ENCODE assay signal across 1 cellular context in genomic region chr11:131408011-131408640, GRCh38.
TF ChIP-seq lines count a peak whose summit lies in the region.

No MANE protein-coding gene starts in this region.

TF ChIP-seq in HepG2, 621 proteins besides CTCF, POLR2A, EP300 and RAD21 (continued from another document):
- TF ChIP-seq ZBTB40 (IDR thresholded peaks at IDR 0.05) = no peak
- no peak for TF ChIP-seq ZBTB40 (CRISPR knock-in tag; IDR thresholded peaks at IDR 0.05)
- TF ChIP-seq SNAI1 (CRISPR knock-in tag; IDR thresholded peaks at IDR 0.05; ENCODE audit: borderline replicate concordance) = no peak
- peak; percentile 94 for TF ChIP-seq MAFF (IDR thresholded peaks at IDR 0.05; ENCODE audit: low read depth, low read length)
- peak; percentile 56 for TF ChIP-seq STAG1 (CRISPR knock-in tag; IDR thresholded peaks at IDR 0.05)
- no peak for TF ChIP-seq ZNF850 (CRISPR knock-in tag; conservative IDR thresholded peaks at IDR 0.05)
- no peak for TF ChIP-seq ZNF768 (CRISPR knock-in tag; IDR thresholded peaks at IDR 0.05)
- no peak for TF ChIP-seq ZNF552 (CRISPR knock-in tag; IDR thresholded peaks at IDR 0.05; ENCODE audit: borderline replicate concordance)
- peak; percentile 89 to 90 for TF ChIP-seq MAFK (conservative IDR thresholded peaks at IDR 0.05 in 1 of 2, IDR thresholded peaks at IDR 0.05 in 1 of 2; ENCODE audit: low read length in 2 of 2)
- no peak for TF ChIP-seq KDM2A (CRISPR knock-in tag; IDR thresholded peaks at IDR 0.05; ENCODE audit: borderline replicate concordance, low read depth)
- TF ChIP-seq MNT (IDR thresholded peaks at IDR 0.05) = no peak
- TF ChIP-seq CEBPG (CRISPR knock-in tag; IDR thresholded peaks at IDR 0.05) = peak; percentile 46; the same call in 1 of the 2 replicates
- no peak for TF ChIP-seq HNRNPK (IDR thresholded peaks at IDR 0.05; ENCODE audit: low read depth, low read length, poor library complexity, severe bottlenecking)
- TF ChIP-seq ZNF883 (CRISPR knock-in tag; IDR thresholded peaks at IDR 0.05; ENCODE audit: not compliant biosample characterization) = no peak
- TF ChIP-seq CCDC6 (CRISPR knock-in tag; IDR thresholded peaks at IDR 0.05) = no peak
- TF ChIP-seq ZNF709 (CRISPR knock-in tag; IDR thresholded peaks at IDR 0.05) = no peak
- peak; percentile 68 for TF ChIP-seq BHLHE40 (IDR thresholded peaks at IDR 0.05; ENCODE audit: low read length)
- TF ChIP-seq XRCC5 (optimal IDR thresholded peaks at IDR 0.05; ENCODE audit: low read length) = peak; percentile 36
- no peak for TF ChIP-seq TAF1 (CRISPR knock-in tag; IDR thresholded peaks at IDR 0.05)
- peak; percentile 30; the same call in 1 of the 2 replicates for TF ChIP-seq SMC3 (IDR thresholded peaks at IDR 0.05; ENCODE audit: low read length)
- TF ChIP-seq KDM6A (CRISPR knock-in tag; IDR thresholded peaks at IDR 0.05; ENCODE audit: low read depth) = no peak
- peak; percentile 99 for TF ChIP-seq ZNF576 (CRISPR knock-in tag; IDR thresholded peaks at IDR 0.05)
- no peak for TF ChIP-seq ARID5B (CRISPR knock-in tag; IDR thresholded peaks at IDR 0.05)
